Comparison of ENCODE assay signal across 9 cellular contexts in genomic region chr3:194275231-194275671, GRCh38.
DNase-seq lines count a peak whose midpoint lies in the region; ATAC-seq, FAIRE-seq and TF ChIP-seq lines count a peak whose summit lies in the region.
"Had no signal": no experiment of that assay in that cellular context is flagged by ENCODE, and none has a peak within 500 bp of the region (broad histone marks: within the 10 kb centered on the region; RNA-seq: fewer than 3 reads in every experiment).

No MANE protein-coding gene starts in this region.

- no peak for TF ChIP-seq EP300 in K562 (IDR thresholded peaks at IDR 0.05; ENCODE audit: low read length)

- H3K36me3 ChIP-seq in HUES48 (ENCODE audit: control insufficient read depth, insufficient read depth, low read length) (no peaks in the 10 kb centered on the region), K562 (ENCODE audit: control insufficient read depth, insufficient read depth, low read length) (no peaks in the 10 kb centered on the region)

- no peak overlapping the region for H3K4me2 ChIP-seq in K562 (ENCODE audit: insufficient read depth, low read length)

- CTCF ChIA-PET in K562 (lab: Yijun Ruan, JAX; ENCODE audit: low intra/inter-chr PET ratio) = no interaction called here

- H3K9me3 Mint-ChIP-seq in CD14-positive monocyte (peaks cover 0 to 5% (median 0%) of the 10 kb centered on the region in 7 donors), nephron progenitor cell (no peaks in the 10 kb centered on the region)

- POLR2A ChIA-PET in K562 (lab: Yijun Ruan, JAX) = interaction anchor here (0.5 to 1.0 kb wide), 2 partner anchors 12 to 891 kb away, joined by 3 to 4 read pairs; no protein-coding TSS in a partner anchor

- TF ChIP-seq RAD21 in K562 (CRISPR knock-in tag; conservative IDR thresholded peaks at IDR 0.05 in 1 of 2, IDR thresholded peaks at IDR 0.05 in 1 of 2) = no peak

- H3K27ac ChIP-seq in HUES48 (ENCODE audit: low read depth, low read length) (peak overlapping the region; percentile 56), K562 (ENCODE audit: extremely low read depth, low read depth, low read length) (peak overlapping the region; percentile 49; the same call in 2 of the 3 replicates)

- no peak for TF ChIP-seq POLR2A in K562 (conservative IDR thresholded peaks at IDR 0.05)

- no peak for ATAC-seq in K562

- FAIRE-seq in K562 (lab: Jason Lieb, UNC) = peak; percentile 72

- no peak overlapping the region for H3K9ac ChIP-seq in HUES48 (ENCODE audit: low read depth, low read length)
- H3K9ac ChIP-seq in K562 (ENCODE audit: insufficient read depth in 1 of 2, low read depth in 2 of 2, low read length in 2 of 2) = peak overlapping the region in 1 of 2 experiments; percentile 48; a peak in 1 of 4 replicates

- no peaks in the 10 kb centered on the region for H4K20me1 ChIP-seq in K562 (replicated peaks; ENCODE audit: control insufficient read depth, insufficient read depth, low read length)

- no TSS peak for BruUV-seq in K562 (replicated peaks; lab: Mats Ljungman, UMichigan)

- in situ Hi-C loops in K562 (cut with MboI) = no loop called here

- H3K36me3 Mint-ChIP-seq in CD14-positive monocyte (no peaks in the 10 kb centered on the region), nephron progenitor cell (ENCODE audit: low read depth) (no peaks in the 10 kb centered on the region)

- H3K4me1 ChIP-seq in HUES48 (ENCODE audit: control insufficient read depth, insufficient read depth, low read length) = peaks cover 17% of the 10 kb centered on the region
- peaks cover 2 to 31% of the 10 kb centered on the region in 2 experiments; a peak in 3 of 5 replicates for H3K4me1 ChIP-seq in K562 (replicated peaks in 1 of 2; ENCODE audit: control insufficient read depth in 2 of 2, insufficient read depth in 2 of 2, low read length in 2 of 2)

- H3K27ac Mint-ChIP-seq in CD14-positive monocyte = peak overlapping the region in 5 of 7 donors; percentile 7 to 69 (median 32)
- peak overlapping the region; percentile 98 for H3K27ac Mint-ChIP-seq in nephron progenitor cell

- TF ChIP-seq CTCF in CD14-positive monocyte (IDR thresholded peaks at IDR 0.05) = no peak
- no peak for TF ChIP-seq CTCF in K562 (IDR thresholded peaks at IDR 0.05 in 2 of 3, conservative IDR thresholded peaks at IDR 0.05 in 1 of 3; ENCODE audit: insufficient read depth in 2 of 3, low read depth in 1 of 3, low read length in 3 of 3)
- no peak for TF ChIP-seq CTCF in nephron progenitor cell (IDR thresholded peaks at IDR 0.05)

- intact Hi-C loops in CD14-positive monocyte (cut with micrococcal nuclease) (no loop called here), K562 (cut with micrococcal nuclease) (no loop called here)

- H3K9me1 ChIP-seq in K562 (ENCODE audit: control insufficient read depth, insufficient read depth, low read length) = peaks cover 4% of the 10 kb centered on the region

- DNase-seq in CD14-positive monocyte (ENCODE audit: low spot score) = no peak
- DNase-seq in K562 (ENCODE audit: extremely low read depth in 1 of 4, low spot score in 3 of 4) = peak in 1 of 4 experiments; percentile 33
- DNase-seq in nephron progenitor cell = no peak
- DNase-seq in NCI-H146 treated with DMSO at 0.1 percent for 48 hours (lab: John Stamatoyannopoulos, UW; ENCODE audit: unreplicated experiment) = no peak
- no peak for DNase-seq in AG20443 (ENCODE audit: low spot score)
- no peak for DNase-seq in NCI-H2029 treated with DMSO at 0.1 percent for 48 hours (lab: John Stamatoyannopoulos, UW)
- DNase-seq in stimulated activated CD4-positive, alpha-beta T cell treated with anti-CD3 and anti-CD28 coated beads, Interleukin-2, amount 100 ng/mL, for 48 hours = no peak
- DNase-seq: effector memory CD4-positive, alpha-beta T cell had no signal

- H3K4me3 ChIP-seq in HUES48 (ENCODE audit: low read depth, low read length) (no peak overlapping the region), K562 (no peak overlapping the region)

- peaks cover 3 to 15% (median 4%) of the 10 kb centered on the region in 3 donors for H3K27me3 Mint-ChIP-seq in CD14-positive monocyte (ENCODE audit: low read depth in 3 of 3)
- H3K27me3 Mint-ChIP-seq in nephron progenitor cell (ENCODE audit: low read depth, poor library complexity) = no peaks in the 10 kb centered on the region

- H3K4me1 Mint-ChIP-seq in CD14-positive monocyte (peaks cover 10% of the 10 kb centered on the region), nephron progenitor cell (peaks cover 96% of the 10 kb centered on the region)

- H3K79me2 ChIP-seq in K562 (ENCODE audit: control insufficient read depth, insufficient read depth, low read length) = no peaks in the 10 kb centered on the region

- peak overlapping the region; percentile 7; the same call in 1 of the 2 replicates for H2AFZ ChIP-seq in K562 (ENCODE audit: low read depth, low read length)

- 57% methylated on average over 11 of the region's 11 CpGs for WGBS in K562 (ENCODE audit: insufficient coverage, low coverage, missing lambda C conversion rate)

- H3K27me3 ChIP-seq in HUES48 (ENCODE audit: control insufficient read depth, insufficient read depth, low read length) (no peaks in the 10 kb centered on the region; the same call in 1 of the 2 replicates), K562 (ENCODE audit: control insufficient read depth in 2 of 2, insufficient read depth in 2 of 2, low read length in 2 of 2) (no peaks in the 10 kb centered on the region)

- H3K4me3 Mint-ChIP-seq in CD14-positive monocyte = no peak overlapping the region
- H3K4me3 Mint-ChIP-seq in nephron progenitor cell = peak overlapping the region; percentile 73

- H3K9me3 ChIP-seq in HUES48 (ENCODE audit: control insufficient read depth, insufficient read depth, low read length) = no peaks in the 10 kb centered on the region
- H3K9me3 ChIP-seq in K562 (replicated peaks; ENCODE audit: control insufficient read depth, insufficient read depth, low read depth, low read length) = no peaks in the 10 kb centered on the region

TF ChIP-seq in K562, 482 proteins besides CTCF, POLR2A, EP300 and RAD21 (continues in another document):
- TF ChIP-seq GTF3C2 (IDR thresholded peaks at IDR 0.05; ENCODE audit: borderline replicate concordance, extremely low read depth, insufficient read length) (no peak), JUNB (CRISPR knock-in tag; conservative IDR thresholded peaks at IDR 0.05) (no peak), MAZ (CRISPR knock-in tag; conservative IDR thresholded peaks at IDR 0.05 in 1 of 2, IDR thresholded peaks at IDR 0.05 in 1 of 2) (no peak), ID3 (CRISPR knock-in tag; IDR thresholded peaks at IDR 0.05) (no peak), ID3 (tag; IDR thresholded peaks at IDR 0.05) (no peak), ZBTB7A (IDR thresholded peaks at IDR 0.05; ENCODE audit: borderline replicate concordance, control insufficient read depth, low read depth, low read length) (peak; percentile 46; the same call in 1 of the 2 replicates), HNRNPH1 (optimal IDR thresholded peaks at IDR 0.05; ENCODE audit: low read depth, low read length) (no peak), MCM7 (IDR thresholded peaks at IDR 0.05) (no peak), FOXK1 (CRISPR knock-in tag; IDR thresholded peaks at IDR 0.05; ENCODE audit: borderline replicate concordance) (no peak), SMC3 (conservative IDR thresholded peaks at IDR 0.05; ENCODE audit: insufficient read depth, low read depth, low read length) (no peak)
